16 cellular contexts compared by ENCODE assay signal in the genomic region with DNA sequence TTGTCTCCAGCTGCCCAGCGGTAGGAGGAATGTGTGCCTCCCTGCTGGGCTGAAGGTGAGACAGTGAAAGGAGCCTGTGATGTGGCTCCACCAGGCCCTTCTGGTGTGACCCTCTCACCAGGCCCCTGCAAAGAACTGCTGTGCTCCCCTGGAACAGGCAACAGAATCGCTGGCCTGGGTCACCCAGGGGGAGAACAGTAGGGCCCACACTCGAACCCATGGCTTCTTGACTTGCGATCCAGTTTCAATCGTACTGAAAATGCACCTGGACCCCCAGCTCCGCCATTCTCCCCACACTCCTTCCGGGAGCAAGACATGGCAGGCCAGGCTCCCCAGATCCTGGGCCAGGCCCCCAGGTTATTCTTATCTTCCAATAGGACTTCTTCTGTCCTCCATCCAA. TPM values are rescaled to one million over a fixed set of nuclear protein-coding genes. Genes with fewer than 3 reads are reported as not detected.
DNase-seq lines count a peak whose midpoint lies in the region; ATAC-seq and TF ChIP-seq lines count a peak whose summit lies in the region.
"Had no signal": no experiment of that assay in that cellular context is flagged by ENCODE, and none has a peak within 500 bp of the region (broad histone marks: within the 10 kb centered on the region; RNA-seq: fewer than 3 reads in every experiment).

No MANE protein-coding gene starts in this region.

- 94% methylated on average over 7 of the region's 7 CpGs for WGBS in right cardiac atrium
- WGBS in heart left ventricle, 4 donors: 87 to 94% (median 90%) methylated on average over 7 of the region's 7 CpGs
- WGBS in psoas muscle, 3 donors: 85 to 94% (median 91%) methylated on average over 7 of the region's 7 CpGs
- WGBS in testis, 2 donors: 96 to 97% methylated on average over 4 to 7 of the region's 7 CpGs

- TF ChIP-seq CTCF in heart left ventricle (IDR thresholded peaks at IDR 0.05): no peak
- TF ChIP-seq CTCF in choroid plexus epithelial cell (conservative IDR thresholded peaks at IDR 0.05; ENCODE audit: low read depth, low read length): no peak
- TF ChIP-seq CTCF in psoas muscle (IDR thresholded peaks at IDR 0.05): no peak
- TF ChIP-seq CTCF in testis (IDR thresholded peaks at IDR 0.05): no peak

- no peak overlapping the region for H3K27ac ChIP-seq in right cardiac atrium (ENCODE audit: low read length)
- H3K27ac ChIP-seq in heart left ventricle: no peak overlapping the region
- H3K27ac ChIP-seq in psoas muscle: no peak overlapping the region
- no peak overlapping the region for H3K27ac ChIP-seq in testis
- H3K27ac ChIP-seq: BLaER1 had no signal

- H3K9me3 ChIP-seq in right cardiac atrium (ENCODE audit: control insufficient read depth, low read length) (no peaks in the 10 kb centered on the region), heart left ventricle (no peaks in the 10 kb centered on the region), psoas muscle (no peaks in the 10 kb centered on the region), testis (no peaks in the 10 kb centered on the region)
- H3K9me3 ChIP-seq: BLaER1, Caco-2, HAP-1 had no signal

- peak in 2 of 3 donors; percentile 4 to 8 for DNase-seq in right cardiac atrium
- no peak for DNase-seq in heart left ventricle
- DNase-seq in choroid plexus epithelial cell (ENCODE audit: low read depth): peak; percentile 8
- no peak for DNase-seq in psoas muscle
- no peak for DNase-seq in DMS53 (lab: John Stamatoyannopoulos, UW)
- no peak for DNase-seq in testis
- no peak for DNase-seq in H4 (ENCODE audit: low spot score)
- DNase-seq: 8988T, AML-193, Caco-2, GOT3, HFFc6 had no signal

- intact Hi-C loops in right cardiac atrium (cut with DNase I): no loop called here
- intact Hi-C loops in heart left ventricle (cut with DNase I): loop anchor here in 1 of 10 donors (10.0 kb wide), 1 partner anchor 112 kb away; the partner anchor contains the start of gene TCOF1
- intact Hi-C loops in psoas muscle (cut with DNase I): no loop called here
- intact Hi-C loops in testis (cut with DNase I; ENCODE audit: low total_unique reads): no loop called here

- H3K36me3 ChIP-seq in heart left ventricle (no peaks in the 10 kb centered on the region), psoas muscle (ENCODE audit: insufficient read depth in 1 of 2, low read depth in 1 of 2) (peaks cover 0 to 20% of the 10 kb centered on the region in 2 donors), testis (ENCODE audit: low read depth, missing control alignments) (no peaks in the 10 kb centered on the region)
- H3K36me3 ChIP-seq: BLaER1, HAP-1 had no signal

- no peaks in the 10 kb centered on the region for H3K27me3 ChIP-seq in right cardiac atrium (ENCODE audit: control insufficient read depth, insufficient read depth)
- H3K27me3 ChIP-seq in heart left ventricle: no peaks in the 10 kb centered on the region
- no peaks in the 10 kb centered on the region for H3K27me3 ChIP-seq in psoas muscle (ENCODE audit: insufficient read depth in 3 of 3, low read length in 2 of 3)
- no peaks in the 10 kb centered on the region for H3K27me3 ChIP-seq in testis
- H3K27me3 ChIP-seq: BLaER1 had no signal

- ATAC-seq in right cardiac atrium: no peak
- ATAC-seq in heart left ventricle: no peak
- ATAC-seq in psoas muscle: no peak

- H3K4me1 ChIP-seq in right cardiac atrium (ENCODE audit: control insufficient read depth, insufficient read depth, low read length) (peaks cover 3% of the 10 kb centered on the region), heart left ventricle (peaks cover 0 to 32% (median 7%) of the 10 kb centered on the region in 12 donors), psoas muscle (peaks cover 43% of the 10 kb centered on the region), testis (peaks cover 5% of the 10 kb centered on the region)
- H3K4me1 ChIP-seq: BLaER1, Caco-2, HAP-1 had no signal

- no peak for TF ChIP-seq POLR2A in heart left ventricle (IDR thresholded peaks at IDR 0.05)
- TF ChIP-seq POLR2A in testis (IDR thresholded peaks at IDR 0.05): no peak

- H3K4me3 ChIP-seq in right cardiac atrium (ENCODE audit: low read length) (no peak overlapping the region), heart left ventricle (no peak overlapping the region), choroid plexus epithelial cell (ENCODE audit: low read depth, low read length) (no peak overlapping the region), psoas muscle (peak overlapping the region; percentile 1), testis (no peak overlapping the region)
- H3K4me3 ChIP-seq: BLaER1, HAP-1 had no signal

RNA-seq across cellular contexts. Expression of gene CAMK2A, which starts 47.1 kb away (rescaled TPM):
- total RNA-seq in right cardiac atrium (10 to 100 TPM in 3 of 4 donors, 1 to 10 TPM in 1; 8.0 to 18.4 (median 14.8) TPM), heart left ventricle (10 to 100 TPM in 8 of 9 donors, 1 to 10 TPM in 1; 4.8 to 26.0 (median 15.6) TPM), psoas muscle (100 to 1,000 TPM in 1 of 4 donors, 10 to 100 TPM in 3; 41.7 to 118 (median 48.1) TPM), testis (under 1 TPM; 0.24 to 0.25 TPM)
- polyA plus RNA-seq in right cardiac atrium (15.4 TPM), heart left ventricle (10 to 100 TPM in 1 of 2 donors, 1 to 10 TPM in 1; 3.2 to 15.2 TPM), psoas muscle (10 to 100 TPM in 2 of 3 donors, 1 to 10 TPM in 1; 8.1 to 49.6 (median 19.4) TPM), testis (ENCODE audit: insufficient read depth, low read depth, low replicate concordance) (0.70 TPM)
- 0.02 TPM in 1 of 2 replicates, not detected in the other for total RNA-seq in H4 (2014; rRNA removed; shearing (Covaris generic))
- total RNA-seq: Caco-2; CD8-positive, alpha-beta memory T cell; HT1080 had no signal
- polyA plus RNA-seq: CD8-positive, alpha-beta memory T cell had no signal

RNA-seq across cellular contexts. Expression of gene SLC6A7, which starts 52.6 kb away (rescaled TPM):
- total RNA-seq in right cardiac atrium: not detected
- not detected for polyA plus RNA-seq in right cardiac atrium
- not detected for total RNA-seq in heart left ventricle
- polyA plus RNA-seq in heart left ventricle: not detected
- total RNA-seq in psoas muscle: not detected
- not detected for polyA plus RNA-seq in psoas muscle
- under 1 TPM in 1 of 2 donors, not detected in 1; 0.12 TPM for total RNA-seq in testis
- not detected for polyA plus RNA-seq in testis (ENCODE audit: insufficient read depth, low read depth, low replicate concordance)
- total RNA-seq in H4 (2014; rRNA removed; shearing (Covaris generic)): not detected in 2 replicates
- total RNA-seq: Caco-2; CD8-positive, alpha-beta memory T cell; HFFc6; HT1080 had no signal
- polyA plus RNA-seq: CD8-positive, alpha-beta memory T cell had no signal

Comparison
In these comparisons a context has a peak if more than half of its experiments do, and no peak if none do; other contexts are left out.
1. DNase-seq: peak in right cardiac atrium (2 of 3) and choroid plexus epithelial cell (single experiment); none in heart left ventricle (0 of 5), psoas muscle (0 of 2), DMS53 (single experiment), testis (single experiment) and H4 (single experiment).